ENCODE assay signal across 14 cellular contexts in genomic region chrX:23884427-23885024, GRCh38. TPM values are rescaled to one million over a fixed set of nuclear protein-coding genes. Genes with fewer than 3 reads are reported as not detected.
DNase-seq lines count a peak whose midpoint lies in the region; ATAC-seq and TF ChIP-seq lines count a peak whose summit lies in the region.
"Had no signal": no experiment of that assay in that cellular context is flagged by ENCODE, and none has a peak within 500 bp of the region (broad histone marks: within the 10 kb centered on the region; RNA-seq: fewer than 3 reads in every experiment).

No MANE protein-coding gene starts in this region.

- H2AFZ ChIP-seq in MM.1S (ENCODE audit: low read length) = no peak overlapping the region

- CTCF ChIA-PET in T-cell (lab: Charles Lee) = interaction anchor here in 1 of 2 donors (1.2 kb wide), 1 partner anchor 17 kb away, joined by 3 read pairs; no protein-coding TSS in a partner anchor

- H3K9me2 ChIP-seq in MM.1S (replicated peaks; ENCODE audit: insufficient read depth, low read length) = no peaks in the 10 kb centered on the region

- peak overlapping the region in 3 of 11 experiments; percentile 14 to 55 (median 36); a peak in 6 of 22 replicates for H3K9ac ChIP-seq in BLaER1 treated with 17β-estradiol and CSF1 and Interleukin-3, amounts not matched to agents 10 nM and 100 nM
- H3K9ac ChIP-seq in MM.1S (ENCODE audit: low read length) = no peak overlapping the region

- H3F3A ChIP-seq in MM.1S (ENCODE audit: insufficient read depth, low read length) = no peaks in the 10 kb centered on the region

- POLR2A ChIA-PET in T-cell (lab: Charles Lee) = no interaction called here

- no peak for TF ChIP-seq CTCF in MM.1S (IDR thresholded peaks at IDR 0.05; ENCODE audit: low read length)

- no peaks in the 10 kb centered on the region for H3K9me3 Mint-ChIP-seq in activated T-helper 17 cell treated with anti-CD3 and anti-CD28 coated beads, Interleukin-2, amount 50 U/mL, for 72 hours
- no peaks in the 10 kb centered on the region for H3K9me3 Mint-ChIP-seq in activated T-cell treated with anti-CD3 and anti-CD28 coated beads, Interleukin-2, amount 50 U/mL, for 24 hours
- no peaks in the 10 kb centered on the region for H3K9me3 Mint-ChIP-seq in T-cell
- H3K9me3 Mint-ChIP-seq: immature natural killer cell, neural crest cell had no signal

- no peaks in the 10 kb centered on the region for H3K27me3 Mint-ChIP-seq in activated T-helper 17 cell treated with anti-CD3 and anti-CD28 coated beads, Interleukin-2, amount 50 U/mL, for 72 hours
- no peaks in the 10 kb centered on the region for H3K27me3 Mint-ChIP-seq in activated T-cell treated with anti-CD3 and anti-CD28 coated beads, Interleukin-2, amount 50 U/mL, for 24 hours
- H3K27me3 Mint-ChIP-seq in T-cell = no peaks in the 10 kb centered on the region

- peaks cover 12% of the 10 kb centered on the region for H3K4me1 Mint-ChIP-seq in activated T-helper 17 cell treated with anti-CD3 and anti-CD28 coated beads, Interleukin-2, amount 50 U/mL, for 72 hours
- peaks cover 15% of the 10 kb centered on the region for H3K4me1 Mint-ChIP-seq in activated T-cell treated with anti-CD3 and anti-CD28 coated beads, Interleukin-2, amount 50 U/mL, for 24 hours (ENCODE audit: low read depth)
- peaks cover 0 to 5% (median 0%) of the 10 kb centered on the region in 3 donors for H3K4me1 Mint-ChIP-seq in T-cell

- H3K36me3 Mint-ChIP-seq in activated T-helper 17 cell treated with anti-CD3 and anti-CD28 coated beads, Interleukin-2, amount 50 U/mL, for 72 hours (ENCODE audit: low read depth) = no peaks in the 10 kb centered on the region
- no peaks in the 10 kb centered on the region for H3K36me3 Mint-ChIP-seq in activated T-cell treated with anti-CD3 and anti-CD28 coated beads, Interleukin-2, amount 50 U/mL, for 24 hours (ENCODE audit: low read depth)
- H3K36me3 Mint-ChIP-seq in T-cell = no peaks in the 10 kb centered on the region

- H4K20me1 ChIP-seq in BLaER1 treated with 17β-estradiol and CSF1 and Interleukin-3, amounts not matched to agents 10 nM and 100 nM = no peaks in the 10 kb centered on the region
- H4K20me1 ChIP-seq in MM.1S (ENCODE audit: insufficient read depth, low read length) = no peaks in the 10 kb centered on the region

- peaks cover 0 to under 1% (median 0%) of the 10 kb centered on the region in 11 experiments; a peak in 1 of 22 replicates for H3K36me3 ChIP-seq in BLaER1 treated with 17β-estradiol and CSF1 and Interleukin-3, amounts not matched to agents 10 nM and 100 nM
- no peaks in the 10 kb centered on the region for H3K36me3 ChIP-seq in MM.1S (replicated peaks; ENCODE audit: insufficient read depth, low read length)
- H3K36me3 ChIP-seq: BE2C had no signal

- H3K4me3 Mint-ChIP-seq in activated T-helper 17 cell treated with anti-CD3 and anti-CD28 coated beads, Interleukin-2, amount 50 U/mL, for 72 hours = peak overlapping the region; percentile 52
- no peak overlapping the region for H3K4me3 Mint-ChIP-seq in activated T-cell treated with anti-CD3 and anti-CD28 coated beads, Interleukin-2, amount 50 U/mL, for 24 hours
- no peak overlapping the region for H3K4me3 Mint-ChIP-seq in T-cell
- H3K4me3 Mint-ChIP-seq: immature natural killer cell, neural crest cell had no signal

- H3K27me3 ChIP-seq in BLaER1 treated with 17β-estradiol and CSF1 and Interleukin-3, amounts not matched to agents 10 nM and 100 nM = no peaks in the 10 kb centered on the region
- H3K27me3 ChIP-seq in MM.1S (replicated peaks; ENCODE audit: insufficient read depth, low read length) = no peaks in the 10 kb centered on the region
- H3K27me3 ChIP-seq: BE2C had no signal

- H3K79me2 ChIP-seq in MM.1S (ENCODE audit: low read length) = no peaks in the 10 kb centered on the region

- H3K27ac Mint-ChIP-seq in activated T-helper 17 cell treated with anti-CD3 and anti-CD28 coated beads, Interleukin-2, amount 50 U/mL, for 72 hours = no peak overlapping the region
- no peak overlapping the region for H3K27ac Mint-ChIP-seq in activated T-cell treated with anti-CD3 and anti-CD28 coated beads, Interleukin-2, amount 50 U/mL, for 24 hours
- no peak overlapping the region for H3K27ac Mint-ChIP-seq in T-cell

- no peaks in the 10 kb centered on the region for H3K9me3 ChIP-seq in BLaER1 treated with 17β-estradiol and CSF1 and Interleukin-3, amounts not matched to agents 10 nM and 100 nM (replicated peaks in 1 of 11)
- H3K9me3 ChIP-seq in MM.1S (replicated peaks; ENCODE audit: insufficient read depth, low read length) = no peaks in the 10 kb centered on the region
- H3K9me3 ChIP-seq: BE2C had no signal

- peak overlapping the region in 6 of 11 experiments; percentile 5 to 77 (median 61); a peak in 8 of 22 replicates for H3K27ac ChIP-seq in BLaER1 treated with 17β-estradiol and CSF1 and Interleukin-3, amounts not matched to agents 10 nM and 100 nM
- H3K27ac ChIP-seq in MM.1S (ENCODE audit: low read length) = no peak overlapping the region

- peak overlapping the region in 6 of 11 experiments; percentile 14 to 76 (median 69); a peak in 12 of 22 replicates for H3K4me2 ChIP-seq in BLaER1 treated with 17β-estradiol and CSF1 and Interleukin-3, amounts not matched to agents 10 nM and 100 nM
- no peak overlapping the region for H3K4me2 ChIP-seq in MM.1S (ENCODE audit: low read depth, low read length)

- DNase-seq in LHCN-M2 (ENCODE audit: low read depth) = peak; percentile 76
- DNase-seq in kidney tubule cell (ENCODE audit: low spot score) = peak; percentile 82
- DNase-seq in activated T-cell treated with anti-CD3 and anti-CD28 coated beads, Interleukin-2, amount 50 U/mL, for 24 hours = no peak
- DNase-seq in activated CD4-positive, alpha-beta T cell treated with anti-CD3 and anti-CD28 coated beads, Interleukin-2, amount 50 U/mL, for 48 hours = no peak
- no peak for DNase-seq in MM.1S
- no peak for DNase-seq in T-cell
- DNase-seq: aorta, BE2C, immature natural killer cell, NCI-H2081 had no signal

- H3K4me3 ChIP-seq in BLaER1 treated with 17β-estradiol and CSF1 and Interleukin-3, amounts not matched to agents 10 nM and 100 nM = no peak overlapping the region
- H3K4me3 ChIP-seq in MM.1S (ENCODE audit: low read length) = no peak overlapping the region

- ATAC-seq in activated T-helper 17 cell treated with anti-CD3 and anti-CD28 coated beads, Interleukin-2, amount 50 U/mL, for 72 hours (replicated peaks) = no peak
- no peak for ATAC-seq in T-cell (replicated peaks in 1 of 4)

- peaks cover 0 to 58% (median 10%) of the 10 kb centered on the region in 10 experiments; a peak in 11 of 20 replicates for H3K4me1 ChIP-seq in BLaER1 treated with 17β-estradiol and CSF1 and Interleukin-3, amounts not matched to agents 10 nM and 100 nM
- H3K4me1 ChIP-seq in MM.1S (ENCODE audit: low read length) = no peaks in the 10 kb centered on the region
- H3K4me1 ChIP-seq: BE2C had no signal

RNA-seq across cellular contexts. Expression of gene APOO, which starts 23.2 kb away (rescaled TPM):
- 14.6 and 14.7 TPM in 2 replicates for total RNA-seq in LHCN-M2 (2014; rRNA removed)
- polyA plus RNA-seq in LHCN-M2 (2012) = 23.9 TPM
- total RNA-seq in activated T-helper 17 cell treated with anti-CD3 and anti-CD28 coated beads, Interleukin-2, amount 50 U/mL, for 72 hours = 10 to 100 TPM; 15.3 to 25.4 TPM
- total RNA-seq in T-cell = 10 to 100 TPM in 1 of 5 donors, 1 to 10 TPM in 4; 5.2 to 16.5 (median 6.4) TPM

RNA-seq across cellular contexts. Expression of gene CXorf58, which starts 23.3 kb away (rescaled TPM):
- 0.06 TPM in 1 of 2 replicates, not detected in the other for total RNA-seq in LHCN-M2 (2014; rRNA removed)
- not detected for polyA plus RNA-seq in LHCN-M2 (2012)
- under 1 TPM in 1 of 2 donors, not detected in 1; 0.58 TPM for total RNA-seq in activated T-helper 17 cell treated with anti-CD3 and anti-CD28 coated beads, Interleukin-2, amount 50 U/mL, for 72 hours
- not detected for total RNA-seq in T-cell
- total RNA-seq: aorta, epithelial cell of proximal tubule had no signal
- polyA plus RNA-seq: aorta, immature natural killer cell had no signal

Comparison
In these comparisons a context has a peak if more than half of its experiments do, and no peak if none do; other contexts are left out.
1. DNase-seq: peak in LHCN-M2 (single experiment) and kidney tubule cell (single experiment); none in activated T-cell treated with anti-CD3 and anti-CD28 coated beads, Interleukin-2, amount 50 U/mL, for 24 hours (single experiment), activated CD4-positive, alpha-beta T cell treated with anti-CD3 and anti-CD28 coated beads, Interleukin-2, amount 50 U/mL, for 48 hours (0 of 2), MM.1S (single experiment) and T-cell (0 of 34).